In genomic region chr11:65445604-65446445, GRCh38 we compare ENCODE assay signal across 8 cellular contexts. TPM values are rescaled to one million over a fixed set of nuclear protein-coding genes. Genes with fewer than 3 reads are reported as not detected.
A peak's percentile ranks its signal among the peaks of the same experiment; 100 is the strongest.
DNase-seq lines count a peak whose midpoint lies in the region; ATAC-seq and TF ChIP-seq lines count a peak whose summit lies in the region.
"Had no signal": no experiment of that assay in that cellular context is flagged by ENCODE, and none has a peak within 500 bp of the region (broad histone marks: within the 10 kb centered on the region; RNA-seq: fewer than 3 reads in every experiment).

No MANE protein-coding gene starts in this region.

- H3K79me2 ChIP-seq in KMS-11 (ENCODE audit: insufficient read depth, low read depth) = no peaks in the 10 kb centered on the region

- no peaks in the 10 kb centered on the region for H4K20me1 ChIP-seq in KMS-11 (ENCODE audit: insufficient read depth)

- H3K4me1 ChIP-seq in KMS-11 (ENCODE audit: low read depth, poor library complexity, severe bottlenecking) = peaks cover 60% of the 10 kb centered on the region

- no peak for TF ChIP-seq CTCF in KMS-11 (conservative IDR thresholded peaks at IDR 0.05; ENCODE audit: low read depth, low read length)

- no peak overlapping the region for H3K4me2 ChIP-seq in KMS-11

- DNase-seq in iris pigment epithelial cell (ENCODE audit: low read depth) (peak; percentile 54), stromal cell of bone marrow (ENCODE audit: low read depth) (peak; percentile 55), NCI-H524 treated with DMSO at 0.1 percent for 48 hours (lab: John Stamatoyannopoulos, UW) (no peak), NCI-H774 (lab: John Stamatoyannopoulos, UW) (no peak)
- no peak for DNase-seq in activated CD4-positive, CD25-positive, alpha-beta regulatory T cell treated with anti-CD3 and anti-CD28 coated beads, Interleukin-2, amount 50 U/mL, for 72 hours
- DNase-seq: activated CD4-positive, alpha-beta T cell treated with anti-CD3 and anti-CD28 coated beads for 1 hour had no signal

- H3K36me3 ChIP-seq in KMS-11 (ENCODE audit: insufficient read depth) = no peaks in the 10 kb centered on the region

- peaks cover 18% of the 10 kb centered on the region for H3K4me1 Mint-ChIP-seq in activated T-helper 17 cell treated with anti-CD3 and anti-CD28 coated beads, Interleukin-2, amount 50 U/mL, for 72 hours

- peak overlapping the region; percentile 42 for H3K4me3 Mint-ChIP-seq in activated T-helper 17 cell treated with anti-CD3 and anti-CD28 coated beads, Interleukin-2, amount 50 U/mL, for 72 hours

- ATAC-seq in activated T-helper 17 cell treated with anti-CD3 and anti-CD28 coated beads, Interleukin-2, amount 50 U/mL, for 72 hours (replicated peaks) = peak; percentile 18

- no peaks in the 10 kb centered on the region for H3K9me3 Mint-ChIP-seq in activated T-helper 17 cell treated with anti-CD3 and anti-CD28 coated beads, Interleukin-2, amount 50 U/mL, for 72 hours

- H2AFZ ChIP-seq in KMS-11 (ENCODE audit: low read depth) = no peak overlapping the region

- H3K27ac Mint-ChIP-seq in activated T-helper 17 cell treated with anti-CD3 and anti-CD28 coated beads, Interleukin-2, amount 50 U/mL, for 72 hours = peak overlapping the region; percentile 92

- peak overlapping the region; percentile 18; the same call in 1 of the 2 replicates for H3K27ac ChIP-seq in KMS-11

- H3K27me3 Mint-ChIP-seq in activated T-helper 17 cell treated with anti-CD3 and anti-CD28 coated beads, Interleukin-2, amount 50 U/mL, for 72 hours = no peaks in the 10 kb centered on the region

- no peak overlapping the region for H3K4me3 ChIP-seq in KMS-11 (IDR thresholded peaks at IDR 0.05; ENCODE audit: insufficient read depth, low read depth, low read length)

- H3K36me3 Mint-ChIP-seq in activated T-helper 17 cell treated with anti-CD3 and anti-CD28 coated beads, Interleukin-2, amount 50 U/mL, for 72 hours (ENCODE audit: low read depth) = peaks cover 59% of the 10 kb centered on the region

- no peak overlapping the region for H3K9ac ChIP-seq in KMS-11

- no peaks in the 10 kb centered on the region for H3K27me3 ChIP-seq in KMS-11 (ENCODE audit: insufficient read depth, low read depth)

RNA-seq across cellular contexts. Expression of gene NEAT1, which starts 23.2 kb away (rescaled TPM):
- total RNA-seq in activated T-helper 17 cell treated with anti-CD3 and anti-CD28 coated beads, Interleukin-2, amount 50 U/mL, for 72 hours = 1,000 to 10,000 TPM in 1 of 2 donors, 100 to 1,000 TPM in 1; 823 to 2,912 TPM

RNA-seq across cellular contexts. Expression of gene MALAT1, which starts 53.0 kb away (rescaled TPM):
- over 10,000 TPM in 1 of 2 donors, 1,000 to 10,000 TPM in 1; 5,547 to 22,796 TPM for total RNA-seq in activated T-helper 17 cell treated with anti-CD3 and anti-CD28 coated beads, Interleukin-2, amount 50 U/mL, for 72 hours

RNA-seq across cellular contexts. Expression of gene FRMD8, which starts 59.4 kb away (rescaled TPM):
- total RNA-seq in activated T-helper 17 cell treated with anti-CD3 and anti-CD28 coated beads, Interleukin-2, amount 50 U/mL, for 72 hours = 10 to 100 TPM; 49.6 to 52.1 TPM

Comparison
In these comparisons a context has a peak if more than half of its experiments do, and no peak if none do; other contexts are left out.
1. DNase-seq: peak in iris pigment epithelial cell (single experiment) and stromal cell of bone marrow (single experiment); none in activated CD4-positive, CD25-positive, alpha-beta regulatory T cell treated with anti-CD3 and anti-CD28 coated beads, Interleukin-2, amount 50 U/mL, for 72 hours (single experiment), NCI-H524 treated with DMSO at 0.1 percent for 48 hours (single experiment) and NCI-H774 (single experiment).